1 cellular context compared by ENCODE assay signal in genomic region chr12:123591702-123592481, GRCh38.
TF ChIP-seq lines count a peak whose summit lies in the region.

No MANE protein-coding gene starts in this region.

TF ChIP-seq in HepG2, 621 proteins besides CTCF, POLR2A, EP300 and RAD21:
- TF ChIP-seq NFAT5 (CRISPR knock-in tag; IDR thresholded peaks at IDR 0.05) = no peak
- TF ChIP-seq RBFOX2 (IDR thresholded peaks at IDR 0.05; ENCODE audit: low read depth, low read length) = peak; percentile 34; the same call in 1 of the 2 replicates
